ENCODE assay signal across 8 cellular contexts in genomic region chr10:89391882-89392756, GRCh38. TPM values are rescaled to one million over a fixed set of nuclear protein-coding genes. Genes with fewer than 3 reads are reported as not detected.
DNase-seq lines count a peak whose midpoint lies in the region; ATAC-seq and TF ChIP-seq lines count a peak whose summit lies in the region.

TSS of gene IFIT1 (plus strand) at chr10:89392623. CDS start at chr10:89392713, 90 bp downstream.

- peak; percentile 86 for ATAC-seq in HG02798 (IDR thresholded peaks at IDR 0.05; ENCODE audit: poor library complexity, unreplicated experiment)

- DNase-seq in AML-193 (lab: John Stamatoyannopoulos, UW) (peak; percentile 74 to 80), NCI-H2227 (lab: John Stamatoyannopoulos, UW; ENCODE audit: unreplicated experiment) (peak; percentile 60), esophagus muscularis mucosa (ENCODE audit: extremely low spot score) (peak; percentile 91), mucosa of gallbladder (ENCODE audit: low spot score) (peak; percentile 80)
- DNase-seq in activated CD8-positive, alpha-beta memory T cell treated with anti-CD3 and anti-CD28 coated beads, Interleukin-2, amount 50 U/mL, for 4 hours, result peak; percentile 24

- H3K36me3 ChIP-seq in esophagus muscularis mucosa (no peaks in the 10 kb centered on the region), thymus (ENCODE audit: control insufficient read depth, insufficient read depth) (no peaks in the 10 kb centered on the region)

- peak within 1 kb of the TSS; percentile 75 to 84 (median 81) for H3K27ac ChIP-seq in esophagus muscularis mucosa (replicated peaks in 1 of 4)
- H3K27ac ChIP-seq in thymus (ENCODE audit: low read depth), result peak within 1 kb of the TSS; percentile 84

- H3K4me3 ChIP-seq in esophagus muscularis mucosa (peak within 1 kb of the TSS; percentile 58 to 65 (median 61)), thymus (ENCODE audit: low read length) (peak within 1 kb of the TSS; percentile 53)

- WGBS in esophagus muscularis mucosa, result 1% methylated on average over 8 of the region's 8 CpGs
- under 1% methylated on average over 8 of the region's 8 CpGs for WGBS in thymus

- H3K4me1 ChIP-seq in esophagus muscularis mucosa, result peaks cover 27 to 67% (median 63%) of the 10 kb centered on the region in 4 donors
- H3K4me1 ChIP-seq in thymus (ENCODE audit: control insufficient read depth, insufficient read depth, low read length), result peaks cover 7% of the 10 kb centered on the region

- H3K27me3 ChIP-seq in esophagus muscularis mucosa (no peaks in the 10 kb centered on the region), thymus (ENCODE audit: control insufficient read depth, insufficient read depth) (no peaks in the 10 kb centered on the region)

- no peak for TF ChIP-seq EP300 in esophagus muscularis mucosa (IDR thresholded peaks at IDR 0.05)

- intact Hi-C loops in esophagus muscularis mucosa (cut with DNase I), result no loop called here

- TF ChIP-seq CTCF in esophagus muscularis mucosa (IDR thresholded peaks at IDR 0.05), result no peak

- TF ChIP-seq POLR2A in GM15510 (IDR thresholded peaks at IDR 0.05; ENCODE audit: borderline replicate concordance, extremely low read depth, insufficient read length), result peak; percentile 62
- no peak for TF ChIP-seq POLR2A in esophagus muscularis mucosa (IDR thresholded peaks at IDR 0.05; ENCODE audit: low read depth)

- H3K9me3 ChIP-seq in esophagus muscularis mucosa (no peaks in the 10 kb centered on the region), thymus (ENCODE audit: control insufficient read depth) (no peaks in the 10 kb centered on the region)

RNA-seq across cellular contexts. Expression of gene IFIT1, which starts in this region (rescaled TPM):
- total RNA-seq in esophagus muscularis mucosa (10 to 100 TPM; 10.6 to 15.4 (median 11.9) TPM), mucosa of gallbladder (14.4 TPM)
- polyA plus RNA-seq in thymus, result 43.4 TPM

Comparison
In these comparisons a context has a peak if more than half of its experiments do, and no peak if none do; other contexts are left out.
1. Peak in every context shown above with its lines: DNase-seq, ATAC-seq, H3K4me3 ChIP-seq and H3K27ac ChIP-seq.
2. DNase-seq: peak in every context shown above with its lines; median percentile 91 in esophagus muscularis mucosa; 80 in mucosa of gallbladder; 77 in AML-193; 60 in NCI-H2227; 24 in activated CD8-positive, alpha-beta memory T cell treated with anti-CD3 and anti-CD28 coated beads, Interleukin-2, amount 50 U/mL, for 4 hours.